Comparison of ENCODE assay signal across 1 cellular context in the genomic region with DNA sequence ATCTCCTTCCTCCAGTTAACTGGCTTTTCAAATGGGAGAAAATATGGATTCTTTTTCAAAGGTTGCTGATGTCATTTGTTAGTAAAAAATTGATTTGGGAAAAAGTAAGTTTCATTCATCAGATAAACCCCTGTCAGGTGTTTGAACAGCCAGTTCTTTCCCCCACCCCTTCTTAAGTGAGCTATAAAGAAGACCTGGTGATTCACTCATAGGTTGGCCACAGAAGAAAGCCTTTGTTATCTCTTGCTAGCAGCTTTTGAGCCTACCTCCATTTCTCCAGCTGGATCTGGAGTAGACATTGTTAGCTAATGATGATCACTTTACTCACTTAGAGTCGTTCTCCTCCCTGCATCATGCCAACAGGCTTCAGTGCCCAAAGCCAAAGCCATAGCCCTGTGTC.
A peak's percentile ranks its signal among the peaks of the same experiment; 100 is the strongest.
TF ChIP-seq lines count a peak whose summit lies in the region.

No MANE protein-coding gene starts in this region.

TF ChIP-seq in K562, 482 proteins besides CTCF, POLR2A, EP300 and RAD21 (continued from another document and continues in another):
- TF ChIP-seq TCFL5 (CRISPR knock-in tag; conservative IDR thresholded peaks at IDR 0.05) (no peak), HMG20B (CRISPR knock-in tag; IDR thresholded peaks at IDR 0.05) (no peak), ZNF766 (CRISPR knock-in tag; conservative IDR thresholded peaks at IDR 0.05) (peak; percentile 54; the same call in 1 of the 2 replicates), MIER1 (IDR thresholded peaks at IDR 0.05; ENCODE audit: low read depth) (no peak), SMARCC2 (IDR thresholded peaks at IDR 0.05; ENCODE audit: low read depth) (peak; percentile 75), ZNF583 (CRISPR knock-in tag; IDR thresholded peaks at IDR 0.05) (no peak), CTBP1 (IDR thresholded peaks at IDR 0.05; ENCODE audit: borderline replicate concordance) (peak; percentile 69; the same call in 1 of the 2 replicates), CBFA2T3 (IDR thresholded peaks at IDR 0.05) (peak; percentile 93), SRSF3 (IDR thresholded peaks at IDR 0.05; ENCODE audit: insufficient read depth, low read length) (no peak), TAL1 (IDR thresholded peaks at IDR 0.05) (peak; percentile 89), NFRKB (IDR thresholded peaks at IDR 0.05; ENCODE audit: low read depth) (no peak), PML (IDR thresholded peaks at IDR 0.05; ENCODE audit: low read length) (peak; percentile 79), CBFA2T2 (conservative IDR thresholded peaks at IDR 0.05) (peak; percentile 88), ZC3H4 (CRISPR knock-in tag; IDR thresholded peaks at IDR 0.05; ENCODE audit: borderline replicate concordance) (no peak), NEUROD1 (IDR thresholded peaks at IDR 0.05; ENCODE audit: borderline replicate concordance, low read depth, low read length, partially characterized antibody) (peak; percentile 25), SRF (CRISPR knock-in tag; IDR thresholded peaks at IDR 0.05) (peak in 1 of 2 experiments; percentile 24; a peak in 1 of 4 replicates), PYGO2 (tag; IDR thresholded peaks at IDR 0.05) (no peak), ZNF778 (CRISPR knock-in tag; IDR thresholded peaks at IDR 0.05) (no peak), GATA2 (CRISPR knock-in tag; IDR thresholded peaks at IDR 0.05) (0 out of 2 replicates have a peak, but pooled peaks have one; percentile 22), PRMT5 (CRISPR knock-in tag; IDR thresholded peaks at IDR 0.05) (no peak), ZNF444 (CRISPR knock-in tag; IDR thresholded peaks at IDR 0.05) (no peak), NR3C1 (CRISPR knock-in tag; IDR thresholded peaks at IDR 0.05) (no peak), TRIM28 (IDR thresholded peaks at IDR 0.05) (no peak), LEF1 (IDR thresholded peaks at IDR 0.05) (peak; percentile 64), C11orf30 (IDR thresholded peaks at IDR 0.05; ENCODE audit: low read depth) (no peak), MBD2 (IDR thresholded peaks at IDR 0.05; ENCODE audit: borderline replicate concordance, low read depth) (0 out of 2 replicates have a peak, but pooled peaks have one; percentile 33), PTTG1 (tag; IDR thresholded peaks at IDR 0.05; ENCODE audit: low read depth) (no peak), RUNX1 (IDR thresholded peaks at IDR 0.05; ENCODE audit: low read depth) (no peak), PCBP1 (IDR thresholded peaks at IDR 0.05; ENCODE audit: low read depth, low read length, poor library complexity, severe bottlenecking) (no peak), ZNF77 (CRISPR knock-in tag; IDR thresholded peaks at IDR 0.05) (no peak), TBL1XR1 (IDR thresholded peaks at IDR 0.05; ENCODE audit: low read length in 2 of 2) (no peak), ARHGAP35 (IDR thresholded peaks at IDR 0.05; ENCODE audit: partially characterized antibody) (no peak), SRSF1 (IDR thresholded peaks at IDR 0.05; ENCODE audit: low read depth, low read length) (no peak), RFX7 (CRISPR knock-in tag; IDR thresholded peaks at IDR 0.05) (no peak), CREM (IDR thresholded peaks at IDR 0.05; ENCODE audit: low read depth) (peak; percentile 29; the same call in 1 of the 2 replicates), STAT5A (IDR thresholded peaks at IDR 0.05; ENCODE audit: borderline replicate concordance, low read length) (peak; percentile 73), KLF6 (CRISPR knock-in tag; IDR thresholded peaks at IDR 0.05; ENCODE audit: borderline replicate concordance) (no peak), GABPB2 (CRISPR knock-in tag; conservative IDR thresholded peaks at IDR 0.05) (no peak), FOXM1 (IDR thresholded peaks at IDR 0.05; ENCODE audit: low read depth) (peak; percentile 81), FOXM1 (CRISPR knock-in tag; IDR thresholded peaks at IDR 0.05; ENCODE audit: low read depth) (no peak)
- TF ChIP-seq, protein P1, sequence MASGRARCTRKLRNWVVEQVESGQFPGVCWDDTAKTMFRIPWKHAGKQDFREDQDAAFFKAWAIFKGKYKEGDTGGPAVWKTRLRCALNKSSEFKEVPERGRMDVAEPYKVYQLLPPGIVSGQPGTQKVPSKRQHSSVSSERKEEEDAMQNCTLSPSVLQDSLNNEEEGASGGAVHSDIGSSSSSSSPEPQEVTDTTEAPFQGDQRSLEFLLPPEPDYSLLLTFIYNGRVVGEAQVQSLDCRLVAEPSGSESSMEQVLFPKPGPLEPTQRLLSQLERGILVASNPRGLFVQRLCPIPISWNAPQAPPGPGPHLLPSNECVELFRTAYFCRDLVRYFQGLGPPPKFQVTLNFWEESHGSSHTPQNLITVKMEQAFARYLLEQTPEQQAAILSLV (tag; IDR thresholded peaks at IDR 0.05) = no peak
- TF ChIP-seq, protein P2, sequence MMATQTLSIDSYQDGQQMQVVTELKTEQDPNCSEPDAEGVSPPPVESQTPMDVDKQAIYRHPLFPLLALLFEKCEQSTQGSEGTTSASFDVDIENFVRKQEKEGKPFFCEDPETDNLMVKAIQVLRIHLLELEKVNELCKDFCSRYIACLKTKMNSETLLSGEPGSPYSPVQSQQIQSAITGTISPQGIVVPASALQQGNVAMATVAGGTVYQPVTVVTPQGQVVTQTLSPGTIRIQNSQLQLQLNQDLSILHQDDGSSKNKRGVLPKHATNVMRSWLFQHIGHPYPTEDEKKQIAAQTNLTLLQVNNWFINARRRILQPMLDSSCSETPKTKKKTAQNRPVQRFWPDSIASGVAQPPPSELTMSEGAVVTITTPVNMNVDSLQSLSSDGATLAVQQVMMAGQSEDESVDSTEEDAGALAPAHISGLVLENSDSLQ (IDR thresholded peaks at IDR 0.05) = peak; percentile 56; the same call in 1 of the 2 replicates
- TF ChIP-seq, protein P3, sequence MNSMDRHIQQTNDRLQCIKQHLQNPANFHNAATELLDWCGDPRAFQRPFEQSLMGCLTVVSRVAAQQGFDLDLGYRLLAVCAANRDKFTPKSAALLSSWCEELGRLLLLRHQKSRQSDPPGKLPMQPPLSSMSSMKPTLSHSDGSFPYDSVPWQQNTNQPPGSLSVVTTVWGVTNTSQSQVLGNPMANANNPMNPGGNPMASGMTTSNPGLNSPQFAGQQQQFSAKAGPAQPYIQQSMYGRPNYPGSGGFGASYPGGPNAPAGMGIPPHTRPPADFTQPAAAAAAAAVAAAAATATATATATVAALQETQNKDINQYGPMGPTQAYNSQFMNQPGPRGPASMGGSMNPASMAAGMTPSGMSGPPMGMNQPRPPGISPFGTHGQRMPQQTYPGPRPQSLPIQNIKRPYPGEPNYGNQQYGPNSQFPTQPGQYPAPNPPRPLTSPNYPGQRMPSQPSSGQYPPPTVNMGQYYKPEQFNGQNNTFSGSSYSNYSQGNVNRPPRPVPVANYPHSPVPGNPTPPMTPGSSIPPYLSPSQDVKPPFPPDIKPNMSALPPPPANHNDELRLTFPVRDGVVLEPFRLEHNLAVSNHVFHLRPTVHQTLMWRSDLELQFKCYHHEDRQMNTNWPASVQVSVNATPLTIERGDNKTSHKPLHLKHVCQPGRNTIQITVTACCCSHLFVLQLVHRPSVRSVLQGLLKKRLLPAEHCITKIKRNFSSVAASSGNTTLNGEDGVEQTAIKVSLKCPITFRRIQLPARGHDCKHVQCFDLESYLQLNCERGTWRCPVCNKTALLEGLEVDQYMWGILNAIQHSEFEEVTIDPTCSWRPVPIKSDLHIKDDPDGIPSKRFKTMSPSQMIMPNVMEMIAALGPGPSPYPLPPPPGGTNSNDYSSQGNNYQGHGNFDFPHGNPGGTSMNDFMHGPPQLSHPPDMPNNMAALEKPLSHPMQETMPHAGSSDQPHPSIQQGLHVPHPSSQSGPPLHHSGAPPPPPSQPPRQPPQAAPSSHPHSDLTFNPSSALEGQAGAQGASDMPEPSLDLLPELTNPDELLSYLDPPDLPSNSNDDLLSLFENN (IDR thresholded peaks at IDR 0.05; ENCODE audit: low read depth in 2 of 2, low read length in 2 of 2) = peak in 1 of 2 experiments; percentile 77; a peak in 2 of 4 replicates
- TF ChIP-seq, protein P4, sequence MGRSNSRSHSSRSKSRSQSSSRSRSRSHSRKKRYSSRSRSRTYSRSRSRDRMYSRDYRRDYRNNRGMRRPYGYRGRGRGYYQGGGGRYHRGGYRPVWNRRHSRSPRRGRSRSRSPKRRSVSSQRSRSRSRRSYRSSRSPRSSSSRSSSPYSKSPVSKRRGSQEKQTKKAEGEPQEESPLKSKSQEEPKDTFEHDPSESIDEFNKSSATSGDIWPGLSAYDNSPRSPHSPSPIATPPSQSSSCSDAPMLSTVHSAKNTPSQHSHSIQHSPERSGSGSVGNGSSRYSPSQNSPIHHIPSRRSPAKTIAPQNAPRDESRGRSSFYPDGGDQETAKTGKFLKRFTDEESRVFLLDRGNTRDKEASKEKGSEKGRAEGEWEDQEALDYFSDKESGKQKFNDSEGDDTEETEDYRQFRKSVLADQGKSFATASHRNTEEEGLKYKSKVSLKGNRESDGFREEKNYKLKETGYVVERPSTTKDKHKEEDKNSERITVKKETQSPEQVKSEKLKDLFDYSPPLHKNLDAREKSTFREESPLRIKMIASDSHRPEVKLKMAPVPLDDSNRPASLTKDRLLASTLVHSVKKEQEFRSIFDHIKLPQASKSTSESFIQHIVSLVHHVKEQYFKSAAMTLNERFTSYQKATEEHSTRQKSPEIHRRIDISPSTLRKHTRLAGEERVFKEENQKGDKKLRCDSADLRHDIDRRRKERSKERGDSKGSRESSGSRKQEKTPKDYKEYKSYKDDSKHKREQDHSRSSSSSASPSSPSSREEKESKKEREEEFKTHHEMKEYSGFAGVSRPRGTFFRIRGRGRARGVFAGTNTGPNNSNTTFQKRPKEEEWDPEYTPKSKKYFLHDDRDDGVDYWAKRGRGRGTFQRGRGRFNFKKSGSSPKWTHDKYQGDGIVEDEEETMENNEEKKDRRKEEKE (IDR thresholded peaks at IDR 0.05; ENCODE audit: borderline replicate concordance in 1 of 2, control insufficient read depth in 1 of 2, low read depth in 2 of 2, low read length in 1 of 2) = no peak
- TF ChIP-seq, protein P5, sequence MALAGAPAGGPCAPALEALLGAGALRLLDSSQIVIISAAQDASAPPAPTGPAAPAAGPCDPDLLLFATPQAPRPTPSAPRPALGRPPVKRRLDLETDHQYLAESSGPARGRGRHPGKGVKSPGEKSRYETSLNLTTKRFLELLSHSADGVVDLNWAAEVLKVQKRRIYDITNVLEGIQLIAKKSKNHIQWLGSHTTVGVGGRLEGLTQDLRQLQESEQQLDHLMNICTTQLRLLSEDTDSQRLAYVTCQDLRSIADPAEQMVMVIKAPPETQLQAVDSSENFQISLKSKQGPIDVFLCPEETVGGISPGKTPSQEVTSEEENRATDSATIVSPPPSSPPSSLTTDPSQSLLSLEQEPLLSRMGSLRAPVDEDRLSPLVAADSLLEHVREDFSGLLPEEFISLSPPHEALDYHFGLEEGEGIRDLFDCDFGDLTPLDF (CRISPR knock-in tag; IDR thresholded peaks at IDR 0.05) = no peak
- TF ChIP-seq, protein P6, sequence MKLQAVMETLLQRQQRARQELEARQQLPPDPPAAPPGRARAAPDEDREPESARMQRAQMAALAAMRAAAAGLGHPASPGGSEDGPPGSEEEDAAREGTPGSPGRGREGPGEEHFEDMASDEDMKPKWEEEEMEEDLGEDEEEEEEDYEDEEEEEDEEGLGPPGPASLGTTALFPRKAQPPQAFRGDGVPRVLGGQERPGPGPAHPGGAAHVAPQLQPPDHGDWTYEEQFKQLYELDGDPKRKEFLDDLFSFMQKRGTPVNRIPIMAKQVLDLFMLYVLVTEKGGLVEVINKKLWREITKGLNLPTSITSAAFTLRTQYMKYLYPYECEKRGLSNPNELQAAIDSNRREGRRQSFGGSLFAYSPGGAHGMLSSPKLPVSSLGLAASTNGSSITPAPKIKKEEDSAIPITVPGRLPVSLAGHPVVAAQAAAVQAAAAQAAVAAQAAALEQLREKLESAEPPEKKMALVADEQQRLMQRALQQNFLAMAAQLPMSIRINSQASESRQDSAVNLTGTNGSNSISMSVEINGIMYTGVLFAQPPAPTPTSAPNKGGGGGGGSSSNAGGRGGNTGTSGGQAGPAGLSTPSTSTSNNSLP (IDR thresholded peaks at IDR 0.05; ENCODE audit: borderline replicate concordance, low read depth, low read length) = peak; percentile 71; the same call in 1 of the 2 replicates
- TF ChIP-seq, protein P7, sequence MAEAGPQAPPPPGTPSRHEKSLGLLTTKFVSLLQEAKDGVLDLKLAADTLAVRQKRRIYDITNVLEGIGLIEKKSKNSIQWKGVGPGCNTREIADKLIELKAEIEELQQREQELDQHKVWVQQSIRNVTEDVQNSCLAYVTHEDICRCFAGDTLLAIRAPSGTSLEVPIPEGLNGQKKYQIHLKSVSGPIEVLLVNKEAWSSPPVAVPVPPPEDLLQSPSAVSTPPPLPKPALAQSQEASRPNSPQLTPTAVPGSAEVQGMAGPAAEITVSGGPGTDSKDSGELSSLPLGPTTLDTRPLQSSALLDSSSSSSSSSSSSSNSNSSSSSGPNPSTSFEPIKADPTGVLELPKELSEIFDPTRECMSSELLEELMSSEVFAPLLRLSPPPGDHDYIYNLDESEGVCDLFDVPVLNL (CRISPR knock-in tag; IDR thresholded peaks at IDR 0.05; ENCODE audit: low read depth) = no peak
- TF ChIP-seq, protein P8, sequence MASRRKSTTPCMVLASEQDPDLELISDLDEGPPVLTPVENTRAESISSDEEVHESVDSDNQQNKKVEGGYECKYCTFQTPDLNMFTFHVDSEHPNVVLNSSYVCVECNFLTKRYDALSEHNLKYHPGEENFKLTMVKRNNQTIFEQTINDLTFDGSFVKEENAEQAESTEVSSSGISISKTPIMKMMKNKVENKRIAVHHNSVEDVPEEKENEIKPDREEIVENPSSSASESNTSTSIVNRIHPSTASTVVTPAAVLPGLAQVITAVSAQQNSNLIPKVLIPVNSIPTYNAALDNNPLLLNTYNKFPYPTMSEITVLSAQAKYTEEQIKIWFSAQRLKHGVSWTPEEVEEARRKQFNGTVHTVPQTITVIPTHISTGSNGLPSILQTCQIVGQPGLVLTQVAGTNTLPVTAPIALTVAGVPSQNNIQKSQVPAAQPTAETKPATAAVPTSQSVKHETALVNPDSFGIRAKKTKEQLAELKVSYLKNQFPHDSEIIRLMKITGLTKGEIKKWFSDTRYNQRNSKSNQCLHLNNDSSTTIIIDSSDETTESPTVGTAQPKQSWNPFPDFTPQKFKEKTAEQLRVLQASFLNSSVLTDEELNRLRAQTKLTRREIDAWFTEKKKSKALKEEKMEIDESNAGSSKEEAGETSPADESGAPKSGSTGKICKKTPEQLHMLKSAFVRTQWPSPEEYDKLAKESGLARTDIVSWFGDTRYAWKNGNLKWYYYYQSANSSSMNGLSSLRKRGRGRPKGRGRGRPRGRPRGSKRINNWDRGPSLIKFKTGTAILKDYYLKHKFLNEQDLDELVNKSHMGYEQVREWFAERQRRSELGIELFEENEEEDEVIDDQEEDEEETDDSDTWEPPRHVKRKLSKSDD (conservative IDR thresholded peaks at IDR 0.05; ENCODE audit: low read length) = no peak
- TF ChIP-seq, protein P9, sequence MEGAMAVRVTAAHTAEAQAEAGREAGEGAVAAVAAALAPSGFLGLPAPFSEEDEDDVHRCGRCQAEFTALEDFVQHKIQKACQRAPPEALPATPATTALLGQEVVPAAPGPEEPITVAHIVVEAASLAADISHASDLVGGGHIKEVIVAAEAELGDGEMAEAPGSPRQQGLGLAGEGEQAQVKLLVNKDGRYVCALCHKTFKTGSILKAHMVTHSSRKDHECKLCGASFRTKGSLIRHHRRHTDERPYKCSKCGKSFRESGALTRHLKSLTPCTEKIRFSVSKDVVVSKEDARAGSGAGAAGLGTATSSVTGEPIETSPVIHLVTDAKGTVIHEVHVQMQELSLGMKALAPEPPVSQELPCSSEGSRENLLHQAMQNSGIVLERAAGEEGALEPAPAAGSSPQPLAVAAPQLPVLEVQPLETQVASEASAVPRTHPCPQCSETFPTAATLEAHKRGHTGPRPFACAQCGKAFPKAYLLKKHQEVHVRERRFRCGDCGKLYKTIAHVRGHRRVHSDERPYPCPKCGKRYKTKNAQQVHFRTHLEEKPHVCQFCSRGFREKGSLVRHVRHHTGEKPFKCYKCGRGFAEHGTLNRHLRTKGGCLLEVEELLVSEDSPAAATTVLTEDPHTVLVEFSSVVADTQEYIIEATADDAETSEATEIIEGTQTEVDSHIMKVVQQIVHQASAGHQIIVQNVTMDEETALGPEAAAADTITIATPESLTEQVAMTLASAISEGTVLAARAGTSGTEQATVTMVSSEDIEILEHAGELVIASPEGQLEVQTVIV (CRISPR knock-in tag; IDR thresholded peaks at IDR 0.05; ENCODE audit: borderline replicate concordance) = no peak
